Comparison of ENCODE assay signal across 1 cellular context in genomic region chr10:13161267-13162012, GRCh38.
TF ChIP-seq lines count a peak whose summit lies in the region.

Gene MCM10 (plus strand): TSS chr10:13161558. CDS start chr10:13164203, 2,645 bp downstream.

TF ChIP-seq in GM12878, 131 proteins besides CTCF, POLR2A, EP300 and RAD21 (continued from another document):
- TF ChIP-seq E4F1 (IDR thresholded peaks at IDR 0.05; ENCODE audit: borderline replicate concordance, partially characterized antibody) = no peak
- no peak for TF ChIP-seq REST (IDR thresholded peaks at IDR 0.05; ENCODE audit: low read depth, low read length)
- TF ChIP-seq CBX3 (IDR thresholded peaks at IDR 0.05; ENCODE audit: borderline replicate concordance, low read depth) = no peak
- no peak for TF ChIP-seq NRF1 (conservative IDR thresholded peaks at IDR 0.05; ENCODE audit: low read depth, low read length)
- peak; percentile 48 for TF ChIP-seq RUNX3 (IDR thresholded peaks at IDR 0.05; ENCODE audit: low read length)
- peak; percentile 89 for TF ChIP-seq E2F8 (IDR thresholded peaks at IDR 0.05; ENCODE audit: low read depth, partially characterized antibody)
- TF ChIP-seq SMAD1 (IDR thresholded peaks at IDR 0.05; ENCODE audit: low read depth, partially characterized antibody) = no peak
- TF ChIP-seq NKRF (conservative IDR thresholded peaks at IDR 0.05) = peak; percentile 100
- TF ChIP-seq CEBPB (IDR thresholded peaks at IDR 0.05; ENCODE audit: borderline replicate concordance in 1 of 2, low read depth in 2 of 2, low read length in 2 of 2) = no peak
- TF ChIP-seq USF1 (IDR thresholded peaks at IDR 0.05; ENCODE audit: borderline replicate concordance, extremely low read length, insufficient read depth, low read depth, low read length) = peak; percentile 33
- TF ChIP-seq KLF5 (IDR thresholded peaks at IDR 0.05; ENCODE audit: partially characterized antibody) = peak; percentile 83
- 0 out of 2 replicates have a peak, but pooled peaks have one; percentile 35 for TF ChIP-seq NR2C1 (IDR thresholded peaks at IDR 0.05)
- TF ChIP-seq SUZ12 (IDR thresholded peaks at IDR 0.05; ENCODE audit: unreplicated experiment) = no peak
- peak; percentile 61 for TF ChIP-seq RELA (IDR thresholded peaks at IDR 0.05; ENCODE audit: borderline replicate concordance, partially characterized antibody)
- TF ChIP-seq ZBTB40 (IDR thresholded peaks at IDR 0.05; ENCODE audit: borderline replicate concordance) = peak; percentile 84; the same call in 1 of the 2 replicates
- TF ChIP-seq TBL1XR1 (IDR thresholded peaks at IDR 0.05; ENCODE audit: low read depth, low read length) = no peak
- no peak for TF ChIP-seq POLR2AphosphoS2 (IDR thresholded peaks at IDR 0.05; ENCODE audit: low read depth, low read length)
- peak; percentile 82 for TF ChIP-seq NBN (IDR thresholded peaks at IDR 0.05)
- TF ChIP-seq JUND (IDR thresholded peaks at IDR 0.05; ENCODE audit: low read depth, low read length) = no peak
- no peak for TF ChIP-seq PRDM15 (CRISPR knock-in tag; IDR thresholded peaks at IDR 0.05)
- TF ChIP-seq RB1 (IDR thresholded peaks at IDR 0.05; ENCODE audit: borderline replicate concordance) = peak; percentile 90; the same call in 1 of the 2 replicates
- TF ChIP-seq ZSCAN29 (IDR thresholded peaks at IDR 0.05) = no peak
